ENCODE assay signal across 1 cellular context in genomic region chr17:7405882-7406825, GRCh38.
TF ChIP-seq lines count a peak whose summit lies in the region.

No MANE protein-coding gene starts in this region.

TF ChIP-seq in K562, 482 proteins besides CTCF, POLR2A, EP300 and RAD21:
- TF ChIP-seq ZNF512 (tag; IDR thresholded peaks at IDR 0.05) = 0 out of 2 replicates have a peak, but pooled peaks have one; percentile 25
- TF ChIP-seq ZBTB5 (IDR thresholded peaks at IDR 0.05) = no peak
- no peak for TF ChIP-seq ZNF696 (CRISPR knock-in tag; conservative IDR thresholded peaks at IDR 0.05)
- no peak for TF ChIP-seq FOXM1 (IDR thresholded peaks at IDR 0.05; ENCODE audit: low read depth)
- TF ChIP-seq FOXM1 (CRISPR knock-in tag; IDR thresholded peaks at IDR 0.05; ENCODE audit: low read depth) = no peak
- no peak for TF ChIP-seq CREB3L1 (IDR thresholded peaks at IDR 0.05; ENCODE audit: borderline replicate concordance, low read depth)
- no peak for TF ChIP-seq TCF15 (CRISPR knock-in tag; IDR thresholded peaks at IDR 0.05)
